ENCODE assay signal across 16 cellular contexts in genomic region chr7:131950758-131951157, GRCh38.
A peak's percentile ranks its signal among the peaks of the same experiment; 100 is the strongest.
DNase-seq lines count a peak whose midpoint lies in the region; ATAC-seq and TF ChIP-seq lines count a peak whose summit lies in the region.
"Had no signal": no experiment of that assay in that cellular context is flagged by ENCODE, and none has a peak within 500 bp of the region (broad histone marks: within the 10 kb centered on the region; RNA-seq: fewer than 3 reads in every experiment).

No MANE protein-coding gene starts in this region.

- H3K27ac ChIP-seq in VCaP, result peak overlapping the region; percentile 95; the same call in 1 of the 2 replicates
- peak overlapping the region; percentile 86 to 88 for H3K27ac ChIP-seq in thoracic aorta

- peaks cover 19 to 78% of the 10 kb centered on the region in 2 donors for H3K4me1 ChIP-seq in thoracic aorta (ENCODE audit: control insufficient read depth in 1 of 2, low read depth in 2 of 2)

- H3K9me3 ChIP-seq in thoracic aorta, result no peaks in the 10 kb centered on the region

- intact Hi-C loops in head of caudate nucleus (cut with DNase I), result no loop called here

- peak; percentile 57 for DNase-seq in DMS 273 (lab: John Stamatoyannopoulos, UW; ENCODE audit: unreplicated experiment)
- DNase-seq in fibroblast of mammary gland (ENCODE audit: low read depth), result peak; percentile 5
- no peak for DNase-seq in thoracic aorta (ENCODE audit: low spot score)
- DNase-seq in head of caudate nucleus, result no peak
- DNase-seq in kidney glomerular epithelial cell (lab: John Stamatoyannopoulos, UW), result no peak
- DNase-seq: ACHN; CD4-positive, CD25-positive, alpha-beta regulatory T cell; GOT3; KG1; NCI-H1048; NCI-H1436 treated with DMSO at 0.1 percent for 48 hours; NCI-H2081; NCI-H510A treated with DMSO at 0.1 percent for 48 hours had no signal

- H3K4me3 ChIP-seq in fibroblast of mammary gland (ENCODE audit: control insufficient read depth, low read depth, low read length) (no peak overlapping the region), thoracic aorta (no peak overlapping the region)

- no peaks in the 10 kb centered on the region for H3K36me3 ChIP-seq in thoracic aorta

- TF ChIP-seq CTCF in VCaP (conservative IDR thresholded peaks at IDR 0.05) (no peak), fibroblast of mammary gland (conservative IDR thresholded peaks at IDR 0.05; ENCODE audit: control insufficient read depth, insufficient read depth, low read depth, low read length) (no peak), thoracic aorta (IDR thresholded peaks at IDR 0.05) (no peak)

- ATAC-seq in thoracic aorta (ENCODE audit: insufficient number of reproducible peaks, low FRiP score, low read depth), result peak; percentile 67
- ATAC-seq in GM18870 (IDR thresholded peaks at IDR 0.05; ENCODE audit: unreplicated experiment), result no peak
- ATAC-seq: HepG2 had no signal

- no peaks in the 10 kb centered on the region for H3K27me3 ChIP-seq in thoracic aorta (replicated peaks; ENCODE audit: insufficient read depth)

Comparison
In these comparisons a context has a peak if more than half of its experiments do, and no peak if none do; other contexts are left out.
1. DNase-seq: peak in DMS 273 (single experiment) and fibroblast of mammary gland (single experiment); none in thoracic aorta (single experiment), head of caudate nucleus (0 of 42) and kidney glomerular epithelial cell (single experiment).